In genomic region chr2:7815726-7816125, GRCh38 we compare ENCODE assay signal across 20 cellular contexts.
DNase-seq lines count a peak whose midpoint lies in the region; ATAC-seq and TF ChIP-seq lines count a peak whose summit lies in the region.
"Had no signal": no experiment of that assay in that cellular context is flagged by ENCODE, and none has a peak within 500 bp of the region (broad histone marks: within the 10 kb centered on the region; RNA-seq: fewer than 3 reads in every experiment).

No MANE protein-coding gene starts in this region.

- H3K14ac ChIP-seq in IMR-90 (replicated peaks; ENCODE audit: low read depth, low read length): no peak overlapping the region

- no peaks in the 10 kb centered on the region for H3K36me3 Mint-ChIP-seq in nephron progenitor cell (ENCODE audit: low read depth)
- H3K36me3 Mint-ChIP-seq: CD4-positive, CD25-positive, alpha-beta regulatory T cell; CD8-positive, alpha-beta T cell had no signal

- H3K4me1 ChIP-seq in IMR-90 (ENCODE audit: control insufficient read depth, insufficient read depth, low read length) (0 out of 2 replicates have a peak, but pooled peaks cover 3% of the 10 kb centered on the region), esophagus muscularis mucosa (no peaks in the 10 kb centered on the region)
- H3K4me1 ChIP-seq: BLaER1, Caco-2 had no signal

- POLR2A ChIA-PET in IMR-90 (lab: Charles Lee; ENCODE audit: unreplicated experiment): no interaction called here

- no peak overlapping the region for H3K4me3 Mint-ChIP-seq in nephron progenitor cell
- H3K4me3 Mint-ChIP-seq in stimulated activated naive CD8-positive, alpha-beta T cell treated with anti-CD3 and anti-CD28 coated beads, Interleukin-15, amount 100 ng/mL, for 72 hours: no peak overlapping the region
- H3K4me3 Mint-ChIP-seq: B cell; CD4-positive, CD25-positive, alpha-beta regulatory T cell; CD8-positive, alpha-beta T cell had no signal

- no peaks in the 10 kb centered on the region for H3K9me3 ChIP-seq in IMR-90 (ENCODE audit: control insufficient read depth, insufficient read depth, low read length)
- no peaks in the 10 kb centered on the region for H3K9me3 ChIP-seq in esophagus muscularis mucosa
- H3K9me3 ChIP-seq: BLaER1, Caco-2 had no signal

- H2AK9ac ChIP-seq in IMR-90 (replicated peaks; ENCODE audit: low read depth, low read length, poor library complexity): no peak overlapping the region

- WGBS in IMR-90 (ENCODE audit: extremely low coverage in 2 of 2, insufficient read length in 1 of 2), 2 experiments: 73% methylated on average over 2 of the region's 3 CpGs; no CpG with 5 or more reads in 1 of the 2 experiments
- WGBS in esophagus muscularis mucosa: 76% methylated on average over 3 of the region's 3 CpGs

- H3K18ac ChIP-seq in IMR-90 (ENCODE audit: low read depth, low read length): no peak overlapping the region

- no peak overlapping the region for H2BK15ac ChIP-seq in IMR-90 (ENCODE audit: low read depth, low read length)

- peak overlapping the region; percentile 14 for H3K27ac Mint-ChIP-seq in nephron progenitor cell
- H3K27ac Mint-ChIP-seq in stimulated activated naive CD8-positive, alpha-beta T cell treated with anti-CD3 and anti-CD28 coated beads, Interleukin-15, amount 100 ng/mL, for 72 hours: no peak overlapping the region
- H3K27ac Mint-ChIP-seq: B cell; CD4-positive, CD25-positive, alpha-beta regulatory T cell; CD8-positive, alpha-beta T cell had no signal

- CTCF ChIA-PET in IMR-90 (lab: Yijun Ruan, JAX): no interaction called here

- in situ Hi-C loops in IMR-90 (cut with MboI; ENCODE audit: low sequenced_read_pairs): no loop called here

- peaks cover 3% of the 10 kb centered on the region for H3K27me3 Mint-ChIP-seq in nephron progenitor cell (ENCODE audit: low read depth, poor library complexity)
- H3K27me3 Mint-ChIP-seq in stimulated activated naive CD8-positive, alpha-beta T cell treated with anti-CD3 and anti-CD28 coated beads, Interleukin-15, amount 100 ng/mL, for 72 hours: peaks cover 6% of the 10 kb centered on the region

- H3K4me3 ChIP-seq in IMR-90 (ENCODE audit: insufficient read depth, low read depth, low read length) (no peak overlapping the region), esophagus muscularis mucosa (no peak overlapping the region)
- H3K4me3 ChIP-seq: BLaER1, GM12878 had no signal

- H2AK5ac ChIP-seq in IMR-90 (ENCODE audit: low read depth, low read length): no peak overlapping the region

- H3K4me2 ChIP-seq in IMR-90 (ENCODE audit: low read depth, low read length): no peak overlapping the region
- H3K4me2 ChIP-seq: BLaER1 had no signal

- peaks cover 19% of the 10 kb centered on the region for H3K4me1 Mint-ChIP-seq in nephron progenitor cell
- H3K4me1 Mint-ChIP-seq in stimulated activated naive CD8-positive, alpha-beta T cell treated with anti-CD3 and anti-CD28 coated beads, Interleukin-15, amount 100 ng/mL, for 72 hours: no peaks in the 10 kb centered on the region
- H3K4me1 Mint-ChIP-seq: B cell; CD4-positive, CD25-positive, alpha-beta regulatory T cell had no signal

- H4K5ac ChIP-seq in IMR-90 (ENCODE audit: low read depth, low read length): no peak overlapping the region

- H4K20me1 ChIP-seq in IMR-90 (ENCODE audit: insufficient read depth, low read length): no peaks in the 10 kb centered on the region
- H4K20me1 ChIP-seq: BLaER1 had no signal

- no peak overlapping the region for H3K4ac ChIP-seq in IMR-90 (ENCODE audit: low read depth, low read length)

- TF ChIP-seq CTCF in IMR-90 (conservative IDR thresholded peaks at IDR 0.05; ENCODE audit: low read depth, low read length) (no peak), esophagus muscularis mucosa (IDR thresholded peaks at IDR 0.05) (no peak), nephron progenitor cell (IDR thresholded peaks at IDR 0.05) (no peak)

- H3K79me1 ChIP-seq in IMR-90 (ENCODE audit: low read depth in 1 of 2, low read length in 2 of 2): no peaks in the 10 kb centered on the region

- H3K9me3 Mint-ChIP-seq in nephron progenitor cell: no peaks in the 10 kb centered on the region
- H3K9me3 Mint-ChIP-seq in stimulated activated naive CD8-positive, alpha-beta T cell treated with anti-CD3 and anti-CD28 coated beads, Interleukin-15, amount 100 ng/mL, for 72 hours: peaks cover 5 to 6% of the 10 kb centered on the region in 2 donors
- H3K9me3 Mint-ChIP-seq: CD8-positive, alpha-beta T cell had no signal

- TF ChIP-seq EP300 in esophagus muscularis mucosa (IDR thresholded peaks at IDR 0.05): no peak

- no peak overlapping the region for H3K56ac ChIP-seq in IMR-90 (ENCODE audit: extremely low read depth, insufficient read depth, low read length)

- no peak for ATAC-seq in IMR-90 (ENCODE audit: low read depth)
- ATAC-seq in stimulated activated naive CD8-positive, alpha-beta T cell treated with anti-CD3 and anti-CD28 coated beads, Interleukin-15, amount 100 ng/mL, for 72 hours: no peak
- ATAC-seq: CD8-positive, alpha-beta T cell; GM12878 had no signal

- H3K27me3 ChIP-seq in IMR-90 (ENCODE audit: control insufficient read depth, insufficient read depth, low read length) (no peaks in the 10 kb centered on the region), esophagus muscularis mucosa (no peaks in the 10 kb centered on the region)

- TF ChIP-seq RAD21 in IMR-90 (IDR thresholded peaks at IDR 0.05; ENCODE audit: low read length): no peak

- no peak overlapping the region for H3K9ac ChIP-seq in IMR-90 (ENCODE audit: low read depth, low read length)
- H3K9ac ChIP-seq: BLaER1 had no signal

- H2BK120ac ChIP-seq in IMR-90 (ENCODE audit: low read depth, low read length): no peak overlapping the region

- no peak overlapping the region for H3K23ac ChIP-seq in IMR-90 (ENCODE audit: low read depth, low read length)

- no peak overlapping the region for H4K91ac ChIP-seq in IMR-90 (ENCODE audit: insufficient read depth, low read depth, low read length)

- no peaks in the 10 kb centered on the region for H3K9me1 ChIP-seq in IMR-90 (ENCODE audit: insufficient read depth, low read length)

- no peak overlapping the region for H4K8ac ChIP-seq in IMR-90 (ENCODE audit: low read depth in 2 of 2, low read length in 2 of 2)

- dilution Hi-C loops in IMR-90 (cut with HindIII; ENCODE audit: low sequenced_read_pairs, unreplicated experiment): no loop called here

- intact Hi-C loops in IMR-90 (cut with micrococcal nuclease) (no loop called here), esophagus muscularis mucosa (cut with DNase I) (no loop called here)

- peak overlapping the region; percentile 13 for H2AFZ ChIP-seq in IMR-90 (replicated peaks; ENCODE audit: low read length, poor library complexity)

- no peak overlapping the region for H2BK5ac ChIP-seq in IMR-90 (ENCODE audit: low read depth, low read length, poor library complexity, severe bottlenecking)

- TF ChIP-seq POLR2A in IMR-90 (IDR thresholded peaks at IDR 0.05; ENCODE audit: low read depth, low read length) (no peak), esophagus muscularis mucosa (IDR thresholded peaks at IDR 0.05; ENCODE audit: low read depth) (no peak)

- H3K36me3 ChIP-seq in IMR-90 (ENCODE audit: control insufficient read depth, insufficient read depth, low read length) (no peaks in the 10 kb centered on the region), esophagus muscularis mucosa (no peaks in the 10 kb centered on the region)
- H3K36me3 ChIP-seq: BLaER1 had no signal

- DNase-seq in IMR-90: no peak
- DNase-seq in esophagus muscularis mucosa (ENCODE audit: extremely low spot score): peak; percentile 72
- no peak for DNase-seq in nephron progenitor cell
- no peak for DNase-seq in AG08396 (ENCODE audit: low spot score)
- no peak for DNase-seq in stimulated activated naive CD8-positive, alpha-beta T cell treated with anti-CD3 and anti-CD28 coated beads, Interleukin-15, amount 100 ng/mL, for 72 hours
- DNase-seq in KG1 (lab: John Stamatoyannopoulos, UW): no peak
- DNase-seq: Caco-2; CD4-positive, CD25-positive, alpha-beta regulatory T cell; CD8-positive, alpha-beta T cell; DMS 273 treated with DMSO at 0.1 percent for 48 hours; DMS79; EL; GDM1; GOT3; H7; HCEC 1CT had no signal

- no TSS peak for BruUV-seq in IMR-90 (replicated peaks; lab: Mats Ljungman, UMichigan)

- H2BK20ac ChIP-seq in IMR-90 (ENCODE audit: low read depth, low read length): no peak overlapping the region

- H3K27ac ChIP-seq in IMR-90 (ENCODE audit: insufficient read depth, low read length): no peak overlapping the region
- H3K27ac ChIP-seq in esophagus muscularis mucosa (replicated peaks in 1 of 4): no peak overlapping the region
- H3K27ac ChIP-seq: BLaER1, C4-2B had no signal

TF ChIP-seq in IMR-90, 13 proteins besides CTCF, POLR2A, EP300 and RAD21:
- TF ChIP-seq SMC3 (IDR thresholded peaks at IDR 0.05; ENCODE audit: low read depth, low read length) (no peak), CEBPB (IDR thresholded peaks at IDR 0.05; ENCODE audit: low read depth, low read length) (no peak)
